ENCODE assay signal across 9 cellular contexts in genomic region chr6:117483004-117483644, GRCh38. TPM values are rescaled to one million over a fixed set of nuclear protein-coding genes. Genes with fewer than 3 reads are reported as not detected.
DNase-seq lines count a peak whose midpoint lies in the region; ATAC-seq and FAIRE-seq lines count a peak whose summit lies in the region.
"Had no signal": no experiment of that assay in that cellular context is flagged by ENCODE, and none has a peak within 500 bp of the region (broad histone marks: within the 10 kb centered on the region; RNA-seq: fewer than 3 reads in every experiment).

No MANE protein-coding gene starts in this region.

- H3K9ac ChIP-seq in SK-N-MC (ENCODE audit: insufficient read length) = peak overlapping the region; percentile 83

- DNase-seq in C1 segment of cervical spinal cord (lab: John Stamatoyannopoulos, UW) = peak in 9 of 14 donors; percentile 21 to 67 (median 42)
- DNase-seq in HTR-8/SVneo (ENCODE audit: insufficient read length, low spot score) = peak; percentile 32
- no peak for DNase-seq in SK-N-MC (ENCODE audit: low read depth, low spot score)
- peak; percentile 41 for DNase-seq in cerebellum (ENCODE audit: low spot score)
- DNase-seq in kidney tubule cell (ENCODE audit: low spot score) = peak; percentile 70
- DNase-seq in stimulated activated CD4-positive, alpha-beta T cell treated with anti-CD3 and anti-CD28 coated beads, Interleukin-15, amount 100 ng/mL, for 24 hours = peak; percentile 44

- no peaks in the 10 kb centered on the region for H3K36me3 ChIP-seq in SK-N-MC (ENCODE audit: insufficient read depth, low read length)

- no peak overlapping the region for H3K27ac ChIP-seq in SK-N-MC

- ATAC-seq in GM18870 (IDR thresholded peaks at IDR 0.05; ENCODE audit: unreplicated experiment) (peak; percentile 6), GM21717 (IDR thresholded peaks at IDR 0.05; ENCODE audit: unreplicated experiment) (no peak)

- H3K9me3 ChIP-seq in SK-N-MC (ENCODE audit: low read depth, low read length) = no peaks in the 10 kb centered on the region

- peak overlapping the region; percentile 96 for H3K4me3 ChIP-seq in SK-N-MC

- no peak for FAIRE-seq in HTR-8/SVneo (lab: Jason Lieb, UNC)
- FAIRE-seq: TTC549 had no signal

RNA-seq across cellular contexts. Expression of gene DCBLD1, which starts 0.7 kb away (rescaled TPM):
- 8.3 TPM for total RNA-seq in cerebellum

RNA-seq across cellular contexts. Expression of gene ROS1, which starts 57.4 kb away (rescaled TPM):
- not detected for total RNA-seq in cerebellum
